In genomic region chr10:102434251-102434913, GRCh38 we compare ENCODE assay signal across 1 cellular context.
TF ChIP-seq lines count a peak whose summit lies in the region.

No MANE protein-coding gene starts in this region.

TF ChIP-seq in K562, 482 proteins besides CTCF, POLR2A, EP300 and RAD21:
- TF ChIP-seq BCL6 (CRISPR knock-in tag; IDR thresholded peaks at IDR 0.05) = no peak
- no peak for TF ChIP-seq HDAC1 (IDR thresholded peaks at IDR 0.05)
- 0 out of 2 replicates have a peak, but pooled peaks have one; percentile 14 for TF ChIP-seq ZNF592 (IDR thresholded peaks at IDR 0.05)
- no peak for TF ChIP-seq VEZF1 (CRISPR knock-in tag; IDR thresholded peaks at IDR 0.05)
- no peak for TF ChIP-seq ZNF184 (CRISPR knock-in tag; IDR thresholded peaks at IDR 0.05)
- no peak for TF ChIP-seq ILK (tag; IDR thresholded peaks at IDR 0.05; ENCODE audit: borderline replicate concordance, low read depth)
- peak; percentile 30; the same call in 1 of the 2 replicates for TF ChIP-seq ETV5 (CRISPR knock-in tag; IDR thresholded peaks at IDR 0.05; ENCODE audit: low read depth)
- TF ChIP-seq USF1 (CRISPR knock-in tag; IDR thresholded peaks at IDR 0.05) = peak; percentile 14; the same call in 1 of the 2 replicates
- TF ChIP-seq FOSL1 (tag; conservative IDR thresholded peaks at IDR 0.05) = 0 out of 2 replicates have a peak, but pooled peaks have one; percentile 34
- no peak for TF ChIP-seq ZBTB12 (CRISPR knock-in tag; IDR thresholded peaks at IDR 0.05)
- TF ChIP-seq PRDM10 (IDR thresholded peaks at IDR 0.05; ENCODE audit: partially characterized antibody) = peak; percentile 68
- peak; percentile 95 for TF ChIP-seq CEBPB (tag; IDR thresholded peaks at IDR 0.05)
- no peak for TF ChIP-seq ZNF561 (CRISPR knock-in tag; conservative IDR thresholded peaks at IDR 0.05)
- no peak for TF ChIP-seq MEF2A (IDR thresholded peaks at IDR 0.05; ENCODE audit: control insufficient read depth, low read depth, low read length)
- peak; percentile 76 for TF ChIP-seq ATF3 (IDR thresholded peaks at IDR 0.05)
- no peak for TF ChIP-seq ATF3 (CRISPR knock-in tag; conservative IDR thresholded peaks at IDR 0.05)
- no peak for TF ChIP-seq ZNF785 (CRISPR knock-in tag; IDR thresholded peaks at IDR 0.05)
- TF ChIP-seq TFAP4 (CRISPR knock-in tag; IDR thresholded peaks at IDR 0.05; ENCODE audit: borderline replicate concordance) = 0 out of 2 replicates have a peak, but pooled peaks have one; percentile 3
- TF ChIP-seq CXXC5 (CRISPR knock-in tag; IDR thresholded peaks at IDR 0.05) = peak; percentile 16; the same call in 1 of the 2 replicates
- no peak for TF ChIP-seq MTA2 (IDR thresholded peaks at IDR 0.05; ENCODE audit: low read depth)
- TF ChIP-seq CEBPG (CRISPR knock-in tag; IDR thresholded peaks at IDR 0.05) = peak; percentile 80
- TF ChIP-seq CEBPG (tag; conservative IDR thresholded peaks at IDR 0.05 in 1 of 2, IDR thresholded peaks at IDR 0.05 in 1 of 2) = peak; percentile 89 to 92
- peak; percentile 39; the same call in 1 of the 2 replicates for TF ChIP-seq DMBX1 (CRISPR knock-in tag; IDR thresholded peaks at IDR 0.05; ENCODE audit: borderline replicate concordance)
- no peak for TF ChIP-seq KDM4B (IDR thresholded peaks at IDR 0.05; ENCODE audit: borderline replicate concordance in 2 of 2, low read depth in 1 of 2)
- TF ChIP-seq ZBED1 (IDR thresholded peaks at IDR 0.05) = no peak
- no peak for TF ChIP-seq ZNF12 (CRISPR knock-in tag; IDR thresholded peaks at IDR 0.05)
- no peak for TF ChIP-seq ETS1 (conservative IDR thresholded peaks at IDR 0.05; ENCODE audit: control insufficient read depth, low read depth, low read length)
- TF ChIP-seq RAD51 (IDR thresholded peaks at IDR 0.05; ENCODE audit: borderline replicate concordance, low read depth) = no peak
- peak; percentile 10 for TF ChIP-seq DACH1 (IDR thresholded peaks at IDR 0.05; ENCODE audit: partially characterized antibody)
- no peak for TF ChIP-seq CHD1 (IDR thresholded peaks at IDR 0.05; ENCODE audit: low read length)
- TF ChIP-seq MNT (conservative IDR thresholded peaks at IDR 0.05) = no peak
- no peak for TF ChIP-seq POLR2AphosphoS2 (IDR thresholded peaks at IDR 0.05; ENCODE audit: low read length)
- 0 out of 2 replicates have a peak, but pooled peaks have one; percentile 33 for TF ChIP-seq CREM (IDR thresholded peaks at IDR 0.05; ENCODE audit: low read depth)
- 0 out of 2 replicates have a peak, but pooled peaks have one; percentile 56 for TF ChIP-seq IRF9 (tag; IDR thresholded peaks at IDR 0.05)
- TF ChIP-seq ZBTB7A (IDR thresholded peaks at IDR 0.05; ENCODE audit: borderline replicate concordance, control insufficient read depth, low read depth, low read length) = peak; percentile 19; the same call in 1 of the 2 replicates
- TF ChIP-seq CBFA2T3 (IDR thresholded peaks at IDR 0.05) = no peak
- TF ChIP-seq JUND (IDR thresholded peaks at IDR 0.05; ENCODE audit: borderline replicate concordance, low read depth, low read length) = peak; percentile 47; the same call in 1 of the 2 replicates
- TF ChIP-seq JUND (tag; IDR thresholded peaks at IDR 0.05; ENCODE audit: borderline replicate concordance, low read depth, low read length) = no peak
- TF ChIP-seq SFPQ (IDR thresholded peaks at IDR 0.05; ENCODE audit: low read depth, low read length) = no peak
TF ChIP-seq in K562: peak in this region for 16.
